ENCODE assay signal across 21 cellular contexts in the genomic region with DNA sequence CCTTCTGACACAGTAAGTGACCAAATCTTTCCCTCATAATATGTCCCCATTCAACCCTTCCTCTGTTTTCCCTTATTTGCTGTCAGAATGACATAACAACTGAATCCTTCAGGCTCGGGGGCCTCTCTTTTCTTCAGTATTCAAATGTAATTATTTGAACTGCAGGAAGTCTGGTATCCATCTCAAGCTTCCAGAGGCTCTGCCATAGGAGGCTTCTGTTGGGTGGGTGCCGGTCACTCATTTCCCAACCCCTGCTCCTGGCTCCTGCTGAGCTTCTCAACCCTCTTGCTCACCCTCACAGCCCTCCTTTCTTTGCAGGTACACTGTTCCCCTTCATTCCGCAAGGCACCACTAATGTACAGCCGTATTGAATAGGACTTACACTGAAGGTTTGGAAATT.
"Had no signal": no experiment of that assay in that cellular context is flagged by ENCODE, and none has a peak within 500 bp of the region (broad histone marks: within the 10 kb centered on the region; RNA-seq: fewer than 3 reads in every experiment).

No MANE protein-coding gene starts in this region.

- DNase-seq: activated CD4-positive, alpha-beta memory T cell treated with anti-CD3 and anti-CD28 coated beads, Interleukin-2, amount 10 ng/mL, durations not matched to agents 7 days and 5 days; activated CD4-positive, alpha-beta T cell treated with anti-CD3 and anti-CD28 coated beads for 36 hours; activated CD4-positive, alpha-beta T cell treated with anti-CD3 and anti-CD28 coated beads, Interleukin-2, amount 50 U/mL, for 1 hour; activated gamma-delta T cell; activated naive CD4-positive, alpha-beta T cell treated with anti-CD3 and anti-CD28 coated beads for 36 hours; activated T-cell treated with anti-CD3 and anti-CD28 coated beads for 4 hours; activated T-cell treated with anti-CD3 and anti-CD28 coated beads, Interleukin-2, amount 50 U/mL, for 48 hours; amygdala; NCI-H1092; NCI-H1436 treated with DMSO at 0.1 percent for 48 hours; NCI-H2029; NCI-H2107; NCI-H345; NCI-H510A; NCI-H526 treated with DMSO at 0.1 percent for 48 hours; NCI-H82; PC-3; SHP77; T-helper 9 cell had no signal

- H3K27ac ChIP-seq: SJSA1 had no signal

- H3K27me3 ChIP-seq: SJSA1 had no signal

- H3K36me3 ChIP-seq: SJSA1 had no signal

- ATAC-seq: activated CD4-positive, alpha-beta T cell treated with anti-CD3 and anti-CD28 coated beads for 36 hours; activated T-helper 17 cell treated with anti-CD3 and anti-CD28 coated beads, Interleukin-2, amount 50 U/mL, for 72 hours; PC-3 had no signal

- H3K4me3 ChIP-seq: SJSA1 had no signal
